ENCODE assay signal across 11 cellular contexts in the genomic region with DNA sequence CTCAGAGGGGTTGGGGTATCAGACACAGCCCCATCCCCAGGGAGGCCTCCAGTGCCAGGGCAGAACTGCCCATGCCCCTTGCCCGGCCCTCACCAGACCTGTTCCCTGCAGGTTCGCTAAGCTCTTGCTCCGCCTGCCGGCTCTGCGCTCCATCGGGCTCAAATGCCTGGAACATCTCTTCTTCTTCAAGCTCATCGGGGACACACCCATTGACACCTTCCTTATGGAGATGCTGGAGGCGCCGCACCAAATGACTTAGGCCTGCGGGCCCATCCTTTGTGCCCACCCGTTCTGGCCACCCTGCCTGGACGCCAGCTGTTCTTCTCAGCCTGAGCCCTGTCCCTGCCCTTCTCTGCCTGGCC.
DNase-seq lines count a peak whose midpoint lies in the region; ATAC-seq and TF ChIP-seq lines count a peak whose summit lies in the region.
"Had no signal": no experiment of that assay in that cellular context is flagged by ENCODE, and none has a peak within 500 bp of the region (broad histone marks: within the 10 kb centered on the region; RNA-seq: fewer than 3 reads in every experiment).

No MANE protein-coding gene starts in this region.

- BruUV-seq in A673 (replicated peaks; lab: Mats Ljungman, UMichigan): no TSS peak

- POLR2A ChIA-PET in A673 (lab: Charles Lee; ENCODE audit: low non-redundant PET): no interaction called here

- intact Hi-C loops in A673 (cut with micrococcal nuclease; ENCODE audit: unreplicated experiment): no loop called here
- intact Hi-C loops in esophagus squamous epithelium (cut with DNase I): loop anchor here (10.0 kb wide), 1 partner anchor 72 kb away; no protein-coding TSS in a partner anchor
- intact Hi-C loops in psoas muscle (cut with DNase I): loop anchor here in 1 of 2 donors (10.0 kb wide), 1 partner anchor 172 kb away; no protein-coding TSS in a partner anchor

- no peak for TF ChIP-seq POLR2A in esophagus squamous epithelium (IDR thresholded peaks at IDR 0.05)

- CTCF ChIA-PET in A673 (lab: Charles Lee): no interaction called here

- 60 to 71% methylated on average over 5 to 11 of the region's 12 CpGs for WGBS in esophagus squamous epithelium, 2 donors
- 50 to 72% (median 56%) methylated on average over 12 of the region's 12 CpGs for WGBS in psoas muscle, 3 donors

- TF ChIP-seq CTCF in A673 (conservative IDR thresholded peaks at IDR 0.05; ENCODE audit: low read depth, low read length) (no peak), VCaP (conservative IDR thresholded peaks at IDR 0.05) (no peak), esophagus squamous epithelium (IDR thresholded peaks at IDR 0.05) (peak in 3 of 6 experiments; percentile 16 to 37 (median 23)), psoas muscle (IDR thresholded peaks at IDR 0.05) (no peak)

- H3K27me3 ChIP-seq in A673 (replicated peaks; ENCODE audit: insufficient read depth, low read depth, low read length, poor library complexity) (no peaks in the 10 kb centered on the region), esophagus squamous epithelium (no peaks in the 10 kb centered on the region), psoas muscle (ENCODE audit: insufficient read depth in 3 of 3, low read length in 2 of 3) (no peaks in the 10 kb centered on the region)
- H3K27me3 ChIP-seq: testis had no signal

- no peak for ATAC-seq in psoas muscle
- ATAC-seq in HG03175 (IDR thresholded peaks at IDR 0.05; ENCODE audit: unreplicated experiment): no peak
- ATAC-seq in HG03045 (IDR thresholded peaks at IDR 0.05; ENCODE audit: unreplicated experiment): no peak
- ATAC-seq: natural killer cell treated with Interleukin-12 subunit alpha and Interleukin-12 subunit beta and Interleukin-15 and Interleukin-18, amount 100 ng/mL, for 72 hours had no signal

- peak overlapping the region; percentile 50 for H3K27ac ChIP-seq in A673 (ENCODE audit: low read depth, low read length, poor library complexity, severe bottlenecking)
- H3K27ac ChIP-seq in VCaP: peak overlapping the region; percentile 96
- H3K27ac ChIP-seq in esophagus squamous epithelium: peak overlapping the region; percentile 87 to 95 (median 92)
- H3K27ac ChIP-seq in psoas muscle: peak overlapping the region; percentile 87

- H3K4me3 ChIP-seq in A673 (ENCODE audit: low read depth, low read length, poor library complexity, severe bottlenecking): no peak overlapping the region
- H3K4me3 ChIP-seq in esophagus squamous epithelium: no peak overlapping the region
- no peak overlapping the region for H3K4me3 ChIP-seq in psoas muscle
- H3K4me3 ChIP-seq: testis had no signal

- DNase-seq in A673 (ENCODE audit: low spot score) (no peak), esophagus squamous epithelium (lab: John Stamatoyannopoulos, UW) (no peak), psoas muscle (no peak), NCI-H446 (lab: John Stamatoyannopoulos, UW) (no peak)
- no peak for DNase-seq in activated naive CD4-positive, alpha-beta T cell treated with Interleukin-2 at 50 U/mL for 16 hours
- DNase-seq: HCEC 1CT, testis had no signal

- H3K9me3 ChIP-seq in A673 (ENCODE audit: low read depth, low read length, poor library complexity, severe bottlenecking): no peaks in the 10 kb centered on the region
- H3K9me3 ChIP-seq in esophagus squamous epithelium: no peaks in the 10 kb centered on the region
- H3K9me3 ChIP-seq in psoas muscle: no peaks in the 10 kb centered on the region
- H3K9me3 ChIP-seq: testis had no signal

- peaks cover 17% of the 10 kb centered on the region for H3K4me1 ChIP-seq in A673 (ENCODE audit: insufficient read depth, low read length, poor library complexity, severe bottlenecking)
- peaks cover 66 to 88% (median 70%) of the 10 kb centered on the region in 3 donors for H3K4me1 ChIP-seq in esophagus squamous epithelium
- H3K4me1 ChIP-seq in psoas muscle: peaks cover 88% of the 10 kb centered on the region

- H3K36me3 ChIP-seq in A673 (ENCODE audit: insufficient read depth, low read length, poor library complexity, severe bottlenecking): peaks cover 11% of the 10 kb centered on the region
- H3K36me3 ChIP-seq in esophagus squamous epithelium: peaks cover 6 to 71% (median 17%) of the 10 kb centered on the region in 3 donors
- peaks cover 0 to 38% of the 10 kb centered on the region in 2 donors for H3K36me3 ChIP-seq in psoas muscle (ENCODE audit: insufficient read depth in 1 of 2, low read depth in 1 of 2)
